In genomic region chr20:3804781-3805180, GRCh38 we compare ENCODE assay signal across 15 cellular contexts. TPM values are rescaled to one million over a fixed set of nuclear protein-coding genes. Genes with fewer than 3 reads are reported as not detected.
A peak's percentile ranks its signal among the peaks of the same experiment; 100 is the strongest.
DNase-seq lines count a peak whose midpoint lies in the region; ATAC-seq and TF ChIP-seq lines count a peak whose summit lies in the region.
"Had no signal": no experiment of that assay in that cellular context is flagged by ENCODE, and none has a peak within 500 bp of the region (broad histone marks: within the 10 kb centered on the region; RNA-seq: fewer than 3 reads in every experiment).

No MANE protein-coding gene starts in this region.

- no peak for TF ChIP-seq CTCF in lower lobe of right lung (IDR thresholded peaks at IDR 0.05)
- TF ChIP-seq CTCF in tibial artery (IDR thresholded peaks at IDR 0.05): no peak

- CTCF ChIA-PET in activated naive CD4-positive, alpha-beta T cell treated with anti-CD3 and anti-CD28 coated beads, Interleukin-2, amount 10 ng/mL, durations not matched to agents 7 days and 5 days (lab: Charles Lee): interaction anchor here (0.6 to 1.6 kb wide), 2 partner anchors 14 to 16 kb away, joined by 3 to 6 read pairs; no protein-coding TSS in a partner anchor
- CTCF ChIA-PET in activated CD8-positive, alpha-beta T cell treated with anti-CD3 and anti-CD28 coated beads, Interleukin-2, amount 10 ng/mL, durations not matched to agents 7 days and 5 days (lab: Charles Lee): no interaction called here

- H3K27me3 ChIP-seq in lower lobe of right lung (ENCODE audit: low read depth): no peaks in the 10 kb centered on the region
- no peaks in the 10 kb centered on the region for H3K27me3 ChIP-seq in tibial artery

- peaks cover 94% of the 10 kb centered on the region for H3K4me1 ChIP-seq in lower lobe of right lung
- H3K4me1 ChIP-seq in tibial artery: peaks cover 0 to 42% (median 33%) of the 10 kb centered on the region in 4 donors

- DNase-seq in activated naive CD4-positive, alpha-beta T cell treated with anti-CD3 and anti-CD28 coated beads, Interleukin-2, amount 10 ng/mL, durations not matched to agents 7 days and 5 days: no peak
- no peak for DNase-seq in activated naive CD4-positive, alpha-beta T cell (lab: John Stamatoyannopoulos, UW)
- DNase-seq in activated CD8-positive, alpha-beta T cell treated with anti-CD3 and anti-CD28 coated beads, Interleukin-2, amount 10 ng/mL, durations not matched to agents 7 days and 5 days: no peak
- DNase-seq in lower lobe of right lung: peak; percentile 34
- no peak for DNase-seq in tibial artery
- no peak for DNase-seq in HK-2 (ENCODE audit: unreplicated experiment)
- DNase-seq in KG1 (lab: John Stamatoyannopoulos, UW): no peak
- DNase-seq: activated B cell treated with CpG ODN at 0.5 μM for 24 hours, H9, NCI-H524 treated with DMSO at 0.1 percent for 48 hours, retina, SHP77 treated with DMSO at 0.1 percent for 48 hours had no signal

- no peak overlapping the region for H3K4me3 Mint-ChIP-seq in activated naive CD4-positive, alpha-beta T cell treated with anti-CD3 and anti-CD28 coated beads, Interleukin-2, amount 10 ng/mL, durations not matched to agents 7 days and 5 days
- no peak overlapping the region for H3K4me3 Mint-ChIP-seq in activated CD8-positive, alpha-beta T cell treated with anti-CD3 and anti-CD28 coated beads, Interleukin-2, amount 10 ng/mL, durations not matched to agents 7 days and 5 days
- H3K4me3 Mint-ChIP-seq: activated B cell treated with CpG ODN at 0.5 μM for 24 hours, H9, mesothelial cell of epicardium had no signal

- no peaks in the 10 kb centered on the region for H3K9me3 ChIP-seq in lower lobe of right lung
- H3K9me3 ChIP-seq in tibial artery: no peaks in the 10 kb centered on the region
- H3K9me3 ChIP-seq: thoracic aorta had no signal

- H3K36me3 ChIP-seq in lower lobe of right lung (peaks cover 63% of the 10 kb centered on the region), tibial artery (peaks cover 41 to 62% (median 54%) of the 10 kb centered on the region in 3 donors)

- H3K36me3 Mint-ChIP-seq in activated naive CD4-positive, alpha-beta T cell treated with anti-CD3 and anti-CD28 coated beads, Interleukin-2, amount 10 ng/mL, durations not matched to agents 7 days and 5 days: peaks cover 70% of the 10 kb centered on the region
- peaks cover 73% of the 10 kb centered on the region for H3K36me3 Mint-ChIP-seq in activated CD8-positive, alpha-beta T cell treated with anti-CD3 and anti-CD28 coated beads, Interleukin-2, amount 10 ng/mL, durations not matched to agents 7 days and 5 days (ENCODE audit: low read depth)

- intact Hi-C loops in lower lobe of right lung (cut with DNase I) (no loop called here), tibial artery (cut with DNase I; ENCODE audit: low total_unique reads) (no loop called here)

- H3K4me3 ChIP-seq in lower lobe of right lung (no peak overlapping the region), tibial artery (no peak overlapping the region)
- H3K4me3 ChIP-seq: thoracic aorta had no signal

- ATAC-seq in activated CD8-positive, alpha-beta T cell treated with anti-CD3 and anti-CD28 coated beads, Interleukin-2, amount 10 ng/mL, durations not matched to agents 7 days and 5 days: no peak
- ATAC-seq in lower lobe of right lung: no peak
- no peak for ATAC-seq in HG02840 (IDR thresholded peaks at IDR 0.05; ENCODE audit: low FRiP score, unreplicated experiment)

- no peaks in the 10 kb centered on the region for H3K27me3 Mint-ChIP-seq in activated naive CD4-positive, alpha-beta T cell treated with anti-CD3 and anti-CD28 coated beads, Interleukin-2, amount 10 ng/mL, durations not matched to agents 7 days and 5 days
- H3K27me3 Mint-ChIP-seq in activated CD8-positive, alpha-beta T cell treated with anti-CD3 and anti-CD28 coated beads, Interleukin-2, amount 10 ng/mL, durations not matched to agents 7 days and 5 days (ENCODE audit: low read depth): no peaks in the 10 kb centered on the region
- H3K27me3 Mint-ChIP-seq: activated B cell treated with CpG ODN at 0.5 μM for 24 hours had no signal

- peak overlapping the region; percentile 83 for H3K27ac ChIP-seq in lower lobe of right lung
- H3K27ac ChIP-seq in tibial artery: peak overlapping the region; percentile 93 to 96

- H3K4me1 Mint-ChIP-seq in activated naive CD4-positive, alpha-beta T cell treated with anti-CD3 and anti-CD28 coated beads, Interleukin-2, amount 10 ng/mL, durations not matched to agents 7 days and 5 days: peaks cover 86% of the 10 kb centered on the region
- peaks cover 68% of the 10 kb centered on the region for H3K4me1 Mint-ChIP-seq in activated CD8-positive, alpha-beta T cell treated with anti-CD3 and anti-CD28 coated beads, Interleukin-2, amount 10 ng/mL, durations not matched to agents 7 days and 5 days (ENCODE audit: low read depth)

- no peaks in the 10 kb centered on the region for H3K9me3 Mint-ChIP-seq in activated naive CD4-positive, alpha-beta T cell treated with anti-CD3 and anti-CD28 coated beads, Interleukin-2, amount 10 ng/mL, durations not matched to agents 7 days and 5 days
- no peaks in the 10 kb centered on the region for H3K9me3 Mint-ChIP-seq in activated CD8-positive, alpha-beta T cell treated with anti-CD3 and anti-CD28 coated beads, Interleukin-2, amount 10 ng/mL, durations not matched to agents 7 days and 5 days (ENCODE audit: insufficient read depth)
- H3K9me3 Mint-ChIP-seq: activated B cell treated with CpG ODN at 0.5 μM for 24 hours, H9, mesothelial cell of epicardium had no signal

- peak overlapping the region; percentile 19 for H3K27ac Mint-ChIP-seq in activated naive CD4-positive, alpha-beta T cell treated with anti-CD3 and anti-CD28 coated beads, Interleukin-2, amount 10 ng/mL, durations not matched to agents 7 days and 5 days
- H3K27ac Mint-ChIP-seq in activated CD8-positive, alpha-beta T cell treated with anti-CD3 and anti-CD28 coated beads, Interleukin-2, amount 10 ng/mL, durations not matched to agents 7 days and 5 days: peak overlapping the region; percentile 53
- H3K27ac Mint-ChIP-seq: activated B cell treated with CpG ODN at 0.5 μM for 24 hours had no signal

- POLR2A ChIA-PET in activated CD8-positive, alpha-beta T cell treated with anti-CD3 and anti-CD28 coated beads, Interleukin-2, amount 10 ng/mL, durations not matched to agents 7 days and 5 days (lab: Charles Lee): interaction anchor here (0.9 to 1.3 kb wide), 3 partner anchors 9 to 11 kb away, joined by 3 to 5 read pairs (median 4); partner anchors contain the start of gene CDC25B

RNA-seq across cellular contexts. Expression of gene CDC25B, which starts 8.7 kb away (rescaled TPM):
- total RNA-seq in activated CD8-positive, alpha-beta T cell treated with anti-CD3 and anti-CD28 coated beads, Interleukin-2, amount 10 ng/mL, durations not matched to agents 7 days and 5 days: 100 to 1,000 TPM; 294 to 298 TPM
- total RNA-seq in lower lobe of right lung: 97.7 TPM

RNA-seq across cellular contexts. Expression of gene AP5S1, which starts 15.6 kb away (rescaled TPM):
- total RNA-seq in activated CD8-positive, alpha-beta T cell treated with anti-CD3 and anti-CD28 coated beads, Interleukin-2, amount 10 ng/mL, durations not matched to agents 7 days and 5 days: 10 to 100 TPM; 13.8 to 16.5 TPM
- total RNA-seq in lower lobe of right lung: 11.1 TPM

RNA-seq across cellular contexts. Expression of gene CENPB, which starts 18.2 kb away (rescaled TPM):
- total RNA-seq in activated CD8-positive, alpha-beta T cell treated with anti-CD3 and anti-CD28 coated beads, Interleukin-2, amount 10 ng/mL, durations not matched to agents 7 days and 5 days: 10 to 100 TPM; 87.1 to 92.0 TPM
- 76.2 TPM for total RNA-seq in lower lobe of right lung

RNA-seq across cellular contexts. Expression of gene SPEF1, which starts 23.5 kb away (rescaled TPM):
- total RNA-seq in activated CD8-positive, alpha-beta T cell treated with anti-CD3 and anti-CD28 coated beads, Interleukin-2, amount 10 ng/mL, durations not matched to agents 7 days and 5 days: under 1 TPM; 0.16 TPM
- total RNA-seq in lower lobe of right lung: 3.9 TPM
- total RNA-seq: activated B cell treated with CpG ODN at 0.5 μM for 24 hours had no signal

RNA-seq across cellular contexts. Expression of gene ADISSP, which starts 37.2 kb away (rescaled TPM):
- 10 to 100 TPM; 37.4 to 38.5 TPM for total RNA-seq in activated CD8-positive, alpha-beta T cell treated with anti-CD3 and anti-CD28 coated beads, Interleukin-2, amount 10 ng/mL, durations not matched to agents 7 days and 5 days
- 33.2 TPM for total RNA-seq in lower lobe of right lung
